ENCODE assay signal across 8 cellular contexts in the genomic region with DNA sequence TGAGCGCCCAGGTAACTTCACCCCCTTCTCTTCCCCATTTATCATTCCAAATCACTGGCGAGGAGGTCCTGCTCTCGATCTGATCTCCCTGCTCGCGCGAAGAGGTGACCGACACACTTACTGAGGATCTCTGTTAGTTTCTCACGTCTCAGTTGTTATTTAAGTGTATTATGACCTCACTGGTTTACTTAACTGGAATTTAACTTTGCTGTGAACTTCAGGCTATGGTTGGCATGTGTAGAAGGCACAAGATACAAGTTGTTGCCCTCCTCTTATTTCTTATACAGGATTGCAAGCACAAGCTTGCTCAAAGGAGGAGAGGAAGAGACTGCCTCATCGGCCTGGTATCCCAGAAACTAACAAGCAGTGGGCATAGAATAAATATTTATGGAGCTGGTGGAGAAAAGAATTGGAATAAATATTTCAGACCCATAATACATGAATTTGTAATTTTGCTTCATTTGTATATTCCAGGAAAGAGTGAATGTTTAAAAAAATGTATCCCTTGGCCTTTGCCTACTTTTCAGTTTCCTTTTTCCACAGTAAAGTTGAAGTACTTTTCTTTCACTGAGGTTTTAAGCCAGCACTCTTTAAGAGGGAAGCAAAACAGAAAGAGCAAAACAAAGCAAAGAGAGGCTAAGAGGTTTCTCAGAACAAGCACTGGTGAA. TPM values are rescaled to one million over a fixed set of nuclear protein-coding genes. Genes with fewer than 3 reads are reported as not detected.
A peak's percentile ranks its signal among the peaks of the same experiment; 100 is the strongest.
DNase-seq lines count a peak whose midpoint lies in the region; ATAC-seq and TF ChIP-seq lines count a peak whose summit lies in the region.

No MANE protein-coding gene starts in this region.

- peaks cover 23% of the 10 kb centered on the region for H3K4me1 ChIP-seq in smooth muscle cell (ENCODE audit: low read depth)

- under 1% methylated on average over 9 of the region's 9 CpGs for WGBS in smooth muscle cell (ENCODE audit: low lambda C conversion rate)

- H3K27me3 ChIP-seq in smooth muscle cell (ENCODE audit: low read depth) = no peaks in the 10 kb centered on the region

- peak overlapping the region; percentile 81 for H3K4me3 Mint-ChIP-seq in MCF 10A (ENCODE audit: unreplicated experiment)

- H3K27ac ChIP-seq in smooth muscle cell (ENCODE audit: low read depth) = peak overlapping the region; percentile 89

- peak overlapping the region; percentile 87 for H3K9ac ChIP-seq in smooth muscle cell (ENCODE audit: low read depth)

- H3F3A ChIP-seq in smooth muscle cell (ENCODE audit: low read depth) = peaks cover 19% of the 10 kb centered on the region

- H3K79me2 ChIP-seq in smooth muscle cell (ENCODE audit: low read depth) = peaks cover 80% of the 10 kb centered on the region

- H3K9me3 Mint-ChIP-seq in MCF 10A (ENCODE audit: unreplicated experiment) = no peaks in the 10 kb centered on the region

- H4K20me1 ChIP-seq in smooth muscle cell (ENCODE audit: low read depth) = peaks cover 40% of the 10 kb centered on the region

- no peaks in the 10 kb centered on the region for H3K9me3 ChIP-seq in smooth muscle cell (replicated peaks; ENCODE audit: low read depth)

- TF ChIP-seq CTCF in AG09309 (IDR thresholded peaks at IDR 0.05; ENCODE audit: control insufficient read depth, insufficient read depth, low read depth, low read length, missing control alignments) (no peak), MCF 10A (IDR thresholded peaks at IDR 0.05; ENCODE audit: unreplicated experiment) (no peak), smooth muscle cell (IDR thresholded peaks at IDR 0.05; ENCODE audit: borderline replicate concordance, insufficient read depth, poor library complexity, severe bottlenecking) (no peak)

- peaks cover 23% of the 10 kb centered on the region for H3K36me3 Mint-ChIP-seq in MCF 10A (ENCODE audit: insufficient read depth, unreplicated experiment)

- BruUV-seq in MCF 10A (replicated peaks; lab: Mats Ljungman, UMichigan) = TSS peak; percentile 32

- H3K27ac Mint-ChIP-seq in MCF 10A (ENCODE audit: low read depth, unreplicated experiment) = peak overlapping the region; percentile 86

- peak overlapping the region; percentile 86 for H3K4me2 ChIP-seq in smooth muscle cell

- H3K4me1 Mint-ChIP-seq in MCF 10A (ENCODE audit: insufficient read depth, unreplicated experiment) = peaks cover 36% of the 10 kb centered on the region

- DNase-seq in AG09309 (ENCODE audit: low read depth) (no peak), HPDE6-E6E7 (ENCODE audit: extremely low spot score) (peak; percentile 27), MCF 10A (ENCODE audit: unreplicated experiment) (peak; percentile 53), islet precursor cell (peak; percentile 63), smooth muscle cell (lab: John Stamatoyannopoulos, UW; ENCODE audit: unreplicated experiment) (no peak), MV-4-11 (lab: John Stamatoyannopoulos, UW) (no peak)
- DNase-seq in stimulated activated naive CD4-positive, alpha-beta T cell (lab: John Stamatoyannopoulos, UW) = no peak

- H3K4me3 ChIP-seq in AG09309 (ENCODE audit: control insufficient read depth, low read depth, low read length) (peak overlapping the region; percentile 81), smooth muscle cell (peak overlapping the region; percentile 93)

- no peak for ATAC-seq in GM18867 (IDR thresholded peaks at IDR 0.05; ENCODE audit: unreplicated experiment)

- no peaks in the 10 kb centered on the region for H3K36me3 ChIP-seq in smooth muscle cell (ENCODE audit: low read depth)

- POLR2A ChIA-PET in MCF 10A (lab: Yijun Ruan, JAX) = interaction anchor here (0.6 to 6.3 kb wide), 42 partner anchors 10 to 1491 kb away, joined by 3 to 62 read pairs (median 5); a partner anchor contains a TSS

- no peaks in the 10 kb centered on the region for H3K27me3 Mint-ChIP-seq in MCF 10A (ENCODE audit: insufficient read depth, unreplicated experiment)

- CTCF ChIA-PET in MCF 10A (lab: Yijun Ruan, JAX) = interaction anchor here (0.5 to 4.5 kb wide), 21 partner anchors 9 to 828 kb away, joined by 3 to 49 read pairs (median 3); no protein-coding TSS in a partner anchor

- H2AFZ ChIP-seq in smooth muscle cell (ENCODE audit: low read depth) = peak overlapping the region; percentile 49

- intact Hi-C loops in MCF 10A (cut with micrococcal nuclease) = loop anchor here (1.0 to 2.0 kb wide), 4 partner anchors 83 to 817 kb away; no protein-coding TSS in a partner anchor

RNA-seq across cellular contexts. Expression of a gene that starts 1.3 kb away (rescaled TPM):
- total RNA-seq in MCF 10A (2022) = 22.8 and 24.8 TPM in 2 replicates
- total RNA-seq in smooth muscle cell = 89.7 and 127 TPM in 2 replicates
- 15.6 and 25.7 TPM in 2 replicates for polyA plus RNA-seq in smooth muscle cell

Comparison
In these comparisons a context has a peak if more than half of its experiments do, and no peak if none do; other contexts are left out.
1. DNase-seq: peak in HPDE6-E6E7 (single experiment), MCF 10A (single experiment) and islet precursor cell (single experiment); none in AG09309 (single experiment), smooth muscle cell (single experiment), stimulated activated naive CD4-positive, alpha-beta T cell (0 of 6) and MV-4-11 (single experiment).